33 cellular contexts compared by ENCODE assay signal in genomic region chr6:163212123-163212522, GRCh38.
"Had no signal": no experiment of that assay in that cellular context is flagged by ENCODE, and none has a peak within 500 bp of the region (broad histone marks: within the 10 kb centered on the region; RNA-seq: fewer than 3 reads in every experiment).

No MANE protein-coding gene starts in this region.

- H3K4me1 ChIP-seq: adrenal gland, ascending aorta, body of pancreas, breast epithelium had no signal

- H3K27ac ChIP-seq: adrenal gland, ascending aorta, body of pancreas, brain microvascular endothelial cell, breast epithelium, cardiac muscle cell had no signal

- DNase-seq: activated effector memory CD4-positive, alpha-beta T cell treated with anti-CD3 and anti-CD28 coated beads, Interleukin-2, amount 50 U/mL, for 16 hours; activated effector memory CD4-positive, alpha-beta T cell treated with Interleukin-2 at 50 U/mL for 16 hours; activated gamma-delta T cell; activated gamma-delta T cell treated with Interleukin-2 at 50 U/mL for 16 hours; activated naive CD4-positive, alpha-beta T cell; activated naive CD4-positive, alpha-beta T cell treated with anti-CD3 and anti-CD28 coated beads for 36 hours; activated naive CD4-positive, alpha-beta T cell treated with anti-CD3 and anti-CD28 coated beads, Interleukin-2, amount 10 ng/mL, durations not matched to agents 7 days and 5 days; activated naive CD4-positive, alpha-beta T cell treated with anti-CD3 and anti-CD28 coated beads, Interleukin-2, amount 50 U/mL, for 16 hours; activated naive CD4-positive, alpha-beta T cell treated with Interleukin-2 at 50 U/mL for 16 hours; activated naive CD8-positive, alpha-beta T cell treated with anti-CD3 and anti-CD28 coated beads for 36 hours; activated naive CD8-positive, alpha-beta T cell treated with anti-CD3 and anti-CD28 coated beads, Interleukin-2, amount 10 ng/mL, durations not matched to agents 7 days and 5 days; activated naive CD8-positive, alpha-beta T cell treated with anti-CD3 and anti-CD28 coated beads, Interleukin-2, amount 50 U/mL, for 24 hours; activated T-cell treated with anti-CD3 and anti-CD28 coated beads, Interleukin-2, amount 50 U/mL, for 24 hours; activated T-cell treated with anti-CD3 and anti-CD28 coated beads, Interleukin-2, amount 50 U/mL, for 4 hours; activated T-cell treated with anti-CD3 and anti-CD28 coated beads, Interleukin-2, amount 50 U/mL, for 48 hours; activated T-cell treated with anti-CD3 and anti-CD28 coated beads, Interleukin-2, amount 50 U/mL, for 72 hours; adrenal gland; amniotic stem cell; amygdala; anterior cingulate cortex; aorta; body of pancreas; brain microvascular endothelial cell; caudate nucleus; central memory CD4-positive, alpha-beta T cell; cerebellar nuclear complex had no signal

- ATAC-seq: activated naive CD4-positive, alpha-beta T cell treated with anti-CD3 and anti-CD28 coated beads, Interleukin-2, amount 50 U/mL, for 72 hours; activated naive CD8-positive, alpha-beta T cell treated with anti-CD3 and anti-CD28 coated beads, Interleukin-2, amount 50 U/mL, for 24 hours; activated T-cell treated with anti-CD3 and anti-CD28 coated beads, Interleukin-2, amount 50 U/mL, for 4 hours; activated T-cell treated with anti-CD3 and anti-CD28 coated beads, Interleukin-2, amount 50 U/mL, for 72 hours; activated T-helper 17 cell treated with anti-CD3 and anti-CD28 coated beads, Interleukin-2, amount 50 U/mL, for 72 hours; body of pancreas had no signal

- H3K36me3 ChIP-seq: adrenal gland, ascending aorta, brain microvascular endothelial cell, breast epithelium, cardiac muscle cell had no signal

- H3K4me3 ChIP-seq: adrenal gland, ascending aorta, body of pancreas, breast epithelium, cardiac muscle cell had no signal

- FAIRE-seq: astrocyte, bronchial epithelial cell had no signal

- H3K9me3 ChIP-seq: body of pancreas had no signal

- H3K27me3 ChIP-seq: adrenal gland, ascending aorta, body of pancreas, brain microvascular endothelial cell, breast epithelium, cardiac muscle cell had no signal
